Comparison of ENCODE assay signal across 8 cellular contexts in the genomic region with DNA sequence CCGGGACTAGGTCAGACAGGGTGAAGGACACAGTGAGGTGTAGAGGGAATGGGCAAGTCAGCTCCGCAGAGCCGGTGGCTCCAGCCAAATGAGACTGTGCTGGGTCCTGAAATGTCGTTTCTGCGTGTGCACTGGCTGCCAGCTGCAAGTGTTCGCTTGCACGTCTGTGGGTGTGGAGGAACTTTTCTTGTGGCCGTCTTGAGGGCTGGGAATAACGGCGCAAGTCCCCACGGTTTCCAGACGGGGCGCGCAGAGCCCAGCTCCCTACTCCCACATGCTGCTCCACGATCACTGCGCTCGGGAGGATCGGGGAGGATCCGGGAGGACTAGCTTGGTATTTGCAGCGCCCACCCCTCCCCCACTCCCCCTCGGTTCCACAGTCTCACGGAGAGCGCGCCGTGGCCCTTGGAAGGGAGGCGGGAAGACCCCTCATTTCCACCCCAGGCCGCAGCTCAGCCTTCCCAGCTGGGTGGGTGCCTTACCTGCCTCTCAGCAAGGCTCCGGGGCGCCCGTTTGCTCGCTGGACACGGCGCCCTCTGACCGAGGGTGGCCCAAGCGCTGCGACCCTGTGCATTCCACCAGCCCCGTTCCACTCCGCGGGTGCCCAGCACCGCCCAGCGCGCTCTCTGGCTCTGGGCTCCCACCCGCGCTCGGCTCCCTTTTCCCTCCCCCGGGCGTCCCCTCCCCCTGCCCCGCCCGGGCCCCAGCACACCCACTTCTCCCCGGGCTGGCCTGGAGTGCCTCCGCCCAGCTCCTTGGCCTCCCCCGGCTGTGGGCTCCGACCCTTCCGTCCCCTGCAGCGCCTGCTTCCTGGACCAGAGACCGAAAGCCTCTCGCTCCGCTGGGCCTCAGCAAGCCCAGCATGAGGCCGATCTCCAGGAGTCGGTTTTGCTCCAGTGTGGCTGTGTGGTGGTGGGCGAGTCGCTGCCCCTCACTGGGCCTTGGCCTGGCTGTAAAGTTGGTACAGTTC. TPM values are rescaled to one million over a fixed set of nuclear protein-coding genes. Genes with fewer than 3 reads are reported as not detected.
DNase-seq lines count a peak whose midpoint lies in the region; ATAC-seq and TF ChIP-seq lines count a peak whose summit lies in the region.
"Had no signal": no experiment of that assay in that cellular context is flagged by ENCODE, and none has a peak within 500 bp of the region (broad histone marks: within the 10 kb centered on the region; RNA-seq: fewer than 3 reads in every experiment).

A gene with protein sequence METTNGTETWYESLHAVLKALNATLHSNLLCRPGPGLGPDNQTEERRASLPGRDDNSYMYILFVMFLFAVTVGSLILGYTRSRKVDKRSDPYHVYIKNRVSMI (minus strand): TSS at position 634 of the 970 bp plus-strand sequence. CDS start 9,986 bp downstream, outside the sequence.

- H3K4me3 Mint-ChIP-seq in type B pancreatic cell = peak within 1 kb of the TSS; percentile 82
- H3K4me3 Mint-ChIP-seq in effector memory CD8-positive, alpha-beta T cell = no peak within 1 kb of the TSS

- DNase-seq in Peyer's patch (peak in 2 of 3 donors; percentile 56 to 83), fibroblast of gingiva (ENCODE audit: low read depth) (peak; percentile 17), mucosa of gallbladder (ENCODE audit: low spot score) (peak; percentile 50), type B pancreatic cell (ENCODE audit: extremely low spot score, unreplicated experiment) (no peak), NAMALWA (ENCODE audit: low spot score) (no peak)
- DNase-seq in effector memory CD8-positive, alpha-beta T cell = no peak
- DNase-seq: foreskin melanocyte had no signal

- H3K4me3 ChIP-seq in Peyer's patch = peak within 1 kb of the TSS; percentile 35 to 59 (median 52)

- H3K9me3 Mint-ChIP-seq in type B pancreatic cell = no peaks in the 10 kb centered on the region
- no peaks in the 10 kb centered on the region for H3K9me3 Mint-ChIP-seq in effector memory CD8-positive, alpha-beta T cell

- ATAC-seq in HG03565 (IDR thresholded peaks at IDR 0.05; ENCODE audit: unreplicated experiment) = no peak
- ATAC-seq in effector memory CD8-positive, alpha-beta T cell (replicated peaks) = no peak

- TF ChIP-seq CTCF in Peyer's patch (IDR thresholded peaks at IDR 0.05) (no peak), type B pancreatic cell (conservative IDR thresholded peaks at IDR 0.05) (no peak)

- no peaks in the 10 kb centered on the region for H3K36me3 Mint-ChIP-seq in type B pancreatic cell
- H3K36me3 Mint-ChIP-seq in effector memory CD8-positive, alpha-beta T cell (ENCODE audit: insufficient read depth) = no peaks in the 10 kb centered on the region

- peaks cover 17% of the 10 kb centered on the region for H3K4me1 Mint-ChIP-seq in type B pancreatic cell (ENCODE audit: unreplicated experiment)
- H3K4me1 Mint-ChIP-seq in effector memory CD8-positive, alpha-beta T cell (ENCODE audit: low read depth in 2 of 2) = no peaks in the 10 kb centered on the region

- H3K27ac ChIP-seq in Peyer's patch = peak within 1 kb of the TSS; percentile 42 to 76 (median 70)

- peaks cover 44% of the 10 kb centered on the region for H3K27me3 Mint-ChIP-seq in type B pancreatic cell
- H3K27me3 Mint-ChIP-seq in effector memory CD8-positive, alpha-beta T cell = peaks cover 48 to 74% of the 10 kb centered on the region in 2 donors

- no peaks in the 10 kb centered on the region for H3K27me3 ChIP-seq in Peyer's patch

- H3K4me1 ChIP-seq in Peyer's patch = peaks cover 0 to 35% (median 0%) of the 10 kb centered on the region in 4 donors

- no peaks in the 10 kb centered on the region for H3K36me3 ChIP-seq in Peyer's patch

- peak within 1 kb of the TSS; percentile 10 for H3K27ac Mint-ChIP-seq in type B pancreatic cell
- no peak within 1 kb of the TSS for H3K27ac Mint-ChIP-seq in effector memory CD8-positive, alpha-beta T cell

- no peaks in the 10 kb centered on the region for H3K9me3 ChIP-seq in Peyer's patch

- TF ChIP-seq POLR2A in Peyer's patch (IDR thresholded peaks at IDR 0.05) = peak in 1 of 2 donors; percentile 55

RNA-seq across cellular contexts. Expression of the gene that starts here (rescaled TPM):
- total RNA-seq in Peyer's patch = 10 to 100 TPM; 13.5 to 86.0 (median 55.0) TPM
- 71.8 TPM for total RNA-seq in mucosa of gallbladder
- 7.3 and 12.5 TPM in 2 replicates for total RNA-seq in type B pancreatic cell (ENCODE audit: low replicate concordance)

Comparison
In these comparisons a context has a peak if more than half of its experiments do, and no peak if none do; other contexts are left out.
1. DNase-seq: peak in Peyer's patch (2 of 3), fibroblast of gingiva (single experiment) and mucosa of gallbladder (single experiment); none in type B pancreatic cell (single experiment), NAMALWA (single experiment) and effector memory CD8-positive, alpha-beta T cell (0 of 3).